Comparison of ENCODE assay signal across 8 cellular contexts in the genomic region with DNA sequence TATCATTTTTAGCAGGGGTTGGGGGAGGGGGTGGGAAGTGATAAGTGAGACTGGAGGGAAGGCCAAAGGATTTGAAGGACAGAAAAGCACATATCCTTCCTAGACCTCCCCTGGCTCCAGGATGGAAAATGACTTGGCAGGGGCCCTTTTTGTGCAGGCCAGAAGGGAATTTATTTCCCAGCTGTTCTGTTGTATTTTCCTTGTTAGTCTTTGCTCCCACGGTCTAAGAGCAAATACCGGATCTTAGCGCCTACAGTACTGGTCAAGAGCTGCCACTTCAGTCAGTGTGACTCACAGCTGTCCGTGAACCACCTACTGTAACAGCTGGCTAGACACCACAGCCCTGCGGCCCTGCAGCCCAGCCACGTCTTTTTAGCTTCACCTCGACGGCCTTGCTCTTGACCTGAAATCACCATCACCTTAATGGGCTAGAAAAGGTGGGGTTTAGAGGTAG. TPM values are rescaled to one million over a fixed set of nuclear protein-coding genes. Genes with fewer than 3 reads are reported as not detected.
DNase-seq lines count a peak whose midpoint lies in the region; ATAC-seq, FAIRE-seq and TF ChIP-seq lines count a peak whose summit lies in the region.

No MANE protein-coding gene starts in this region.

- H3K79me2 ChIP-seq in endothelial cell of umbilical vein (ENCODE audit: control insufficient read depth, insufficient read depth, low read length), result no peaks in the 10 kb centered on the region

- no peaks in the 10 kb centered on the region for H4K20me1 ChIP-seq in endothelial cell of umbilical vein (replicated peaks; ENCODE audit: control insufficient read depth, extremely low read depth, insufficient read depth, low read length)

- H3K9ac ChIP-seq in endothelial cell of umbilical vein (replicated peaks; ENCODE audit: extremely low read depth, insufficient read depth, low read length) (peak overlapping the region; percentile 40), mucosa of rectum (ENCODE audit: low read depth in 1 of 2, low read length in 2 of 2) (no peak overlapping the region)

- H3K27ac ChIP-seq in endothelial cell of umbilical vein (ENCODE audit: insufficient read depth, low read depth, low read length) (peak overlapping the region; percentile 76), mucosa of rectum (ENCODE audit: low read depth in 2 of 2, low read length in 2 of 2) (peak overlapping the region; percentile 44 to 58), WERI-Rb-1 (no peak overlapping the region)

- intact Hi-C loops in endothelial cell of umbilical vein (cut with micrococcal nuclease), result loop anchor here (1.0 to 2.0 kb wide), 5 partner anchors 13 to 43 kb away; no protein-coding TSS in a partner anchor

- no peak for TF ChIP-seq CTCF in AG10803 (conservative IDR thresholded peaks at IDR 0.05; ENCODE audit: low read length)
- TF ChIP-seq CTCF in endothelial cell of umbilical vein (IDR thresholded peaks at IDR 0.05; ENCODE audit: extremely low read depth in 1 of 2, insufficient read depth in 1 of 2, low read depth in 1 of 2, low read length in 2 of 2), result no peak
- no peak for TF ChIP-seq CTCF in WERI-Rb-1 (IDR thresholded peaks at IDR 0.05; ENCODE audit: low read depth, low read length)

- H3K4me3 ChIP-seq in AG10803 (ENCODE audit: low read length) (no peak overlapping the region), endothelial cell of umbilical vein (replicated peaks in 1 of 3; ENCODE audit: insufficient read depth in 1 of 3, low read depth in 1 of 3, low read length in 3 of 3) (no peak overlapping the region), mucosa of rectum (ENCODE audit: low read length in 2 of 2) (no peak overlapping the region), WERI-Rb-1 (ENCODE audit: low read depth, low read length) (no peak overlapping the region)

- H3K36me3 ChIP-seq in endothelial cell of umbilical vein (ENCODE audit: control insufficient read depth in 2 of 2, extremely low read depth in 1 of 2, insufficient read depth in 2 of 2, low read length in 2 of 2) (no peaks in the 10 kb centered on the region), mucosa of rectum (ENCODE audit: control insufficient read depth in 2 of 2, insufficient read depth in 2 of 2, low read length in 2 of 2) (no peaks in the 10 kb centered on the region), WERI-Rb-1 (no peaks in the 10 kb centered on the region)

- no peak for TF ChIP-seq POLR2A in endothelial cell of umbilical vein (IDR thresholded peaks at IDR 0.05; ENCODE audit: low read depth, low read length)

- DNase-seq in AG10803 (ENCODE audit: low read depth) (peak; percentile 90), NCI-H2196 treated with DMSO at 0.1 percent for 48 hours (lab: John Stamatoyannopoulos, UW; ENCODE audit: unreplicated experiment) (peak; percentile 60), endothelial cell of umbilical vein (ENCODE audit: low read depth, low spot score) (peak; percentile 94), WERI-Rb-1 (no peak), C1 segment of cervical spinal cord (lab: John Stamatoyannopoulos, UW) (no peak), NCI-H526 treated with DMSO at 0.1 percent for 48 hours (lab: John Stamatoyannopoulos, UW) (no peak)

- BruUV-seq in endothelial cell of umbilical vein (replicated peaks; lab: Mats Ljungman, UMichigan), result no TSS peak

- H2AFZ ChIP-seq in endothelial cell of umbilical vein (ENCODE audit: low read depth, low read length), result no peak overlapping the region

- dilution Hi-C loops in endothelial cell of umbilical vein (cut with MboI; ENCODE audit: extremely low pct_ligation_motif_present, low sequenced_read_pairs), result no loop called here

- POLR2A ChIA-PET in endothelial cell of umbilical vein (lab: Charles Lee), result interaction anchor here (0.5 to 1.3 kb wide), 3 partner anchors 16 to 102 kb away, joined by 4 to 5 read pairs (median 5); no protein-coding TSS in a partner anchor

- CTCF ChIA-PET in endothelial cell of umbilical vein (lab: Charles Lee), result interaction anchor here (0.7 to 2.2 kb wide), 14 partner anchors 9 to 237 kb away, joined by 3 to 16 read pairs (median 5); no protein-coding TSS in a partner anchor

- peak; percentile 91 for FAIRE-seq in endothelial cell of umbilical vein (lab: Jason Lieb, UNC)

- H3K27me3 ChIP-seq in endothelial cell of umbilical vein (ENCODE audit: control insufficient read depth in 2 of 2, insufficient read depth in 2 of 2, low read length in 2 of 2), result no peaks in the 10 kb centered on the region
- H3K27me3 ChIP-seq in mucosa of rectum (ENCODE audit: control insufficient read depth in 2 of 2, insufficient read depth in 2 of 2, low read length in 2 of 2), result no peaks in the 10 kb centered on the region
- no peaks in the 10 kb centered on the region for H3K27me3 ChIP-seq in WERI-Rb-1 (ENCODE audit: insufficient read depth, low read depth, severe bottlenecking)

- peaks cover 22% of the 10 kb centered on the region for H3K4me1 ChIP-seq in endothelial cell of umbilical vein (ENCODE audit: control insufficient read depth, extremely low read depth, insufficient read depth, low read length)
- H3K4me1 ChIP-seq in mucosa of rectum (ENCODE audit: control insufficient read depth in 2 of 2, insufficient read depth in 2 of 2, low read length in 2 of 2), result peaks cover 12 to 18% of the 10 kb centered on the region in 2 donors

- no peaks in the 10 kb centered on the region for H3K9me1 ChIP-seq in endothelial cell of umbilical vein (replicated peaks; ENCODE audit: control insufficient read depth, extremely low read depth, insufficient read depth, low read length)

- ATAC-seq in HG03342 (IDR thresholded peaks at IDR 0.05; ENCODE audit: unreplicated experiment), result no peak

- no peaks in the 10 kb centered on the region for H3K9me3 ChIP-seq in endothelial cell of umbilical vein (replicated peaks; ENCODE audit: control insufficient read depth, insufficient read depth, low read length)
- no peaks in the 10 kb centered on the region for H3K9me3 ChIP-seq in mucosa of rectum (ENCODE audit: control insufficient read depth in 2 of 2, low read length in 2 of 2)
- no peaks in the 10 kb centered on the region for H3K9me3 ChIP-seq in WERI-Rb-1 (ENCODE audit: severe bottlenecking)

- H3K4me2 ChIP-seq in endothelial cell of umbilical vein (ENCODE audit: insufficient read depth, low read length), result no peak overlapping the region

TF ChIP-seq in endothelial cell of umbilical vein, 7 proteins besides CTCF, POLR2A, EP300 and RAD21:
- TF ChIP-seq FOS (IDR thresholded peaks at IDR 0.05; ENCODE audit: borderline replicate concordance, insufficient read depth, low read length) (peak; percentile 62), POLR2AphosphoS5 (IDR thresholded peaks at IDR 0.05; ENCODE audit: insufficient read depth, low read depth, low read length) (no peak), JUN (IDR thresholded peaks at IDR 0.05; ENCODE audit: borderline replicate concordance, insufficient read depth, insufficient read length, low read depth) (peak; percentile 60)
- TF ChIP-seq, protein P1, sequence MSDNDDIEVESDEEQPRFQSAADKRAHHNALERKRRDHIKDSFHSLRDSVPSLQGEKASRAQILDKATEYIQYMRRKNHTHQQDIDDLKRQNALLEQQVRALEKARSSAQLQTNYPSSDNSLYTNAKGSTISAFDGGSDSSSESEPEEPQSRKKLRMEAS (IDR thresholded peaks at IDR 0.05; ENCODE audit: insufficient read depth, insufficient read length), result no peak

RNA-seq across cellular contexts. Expression of a gene that starts 51.0 kb away (rescaled TPM):
- total RNA-seq in endothelial cell of umbilical vein, result 28.1 and 31.2 TPM in 2 replicates
- 28.5 and 32.0 TPM in 2 replicates for polyA plus RNA-seq in endothelial cell of umbilical vein
- 32.7 and 37.9 TPM in 2 replicates for polyA plus RNA-seq in endothelial cell of umbilical vein (2011; cell fraction: cytosol; rRNA removed)
- polyA plus RNA-seq in endothelial cell of umbilical vein (2011; cell fraction: nucleus; rRNA removed), result 77.0 and 97.1 TPM in 2 replicates
- polyA plus RNA-seq in endothelial cell of umbilical vein (2012), result 37.1 and 37.2 TPM in 2 replicates
- polyA minus RNA-seq in endothelial cell of umbilical vein, result 21.9 and 24.0 TPM in 2 replicates
- 6.7 TPM for polyA minus RNA-seq in endothelial cell of umbilical vein (2011; cell fraction: cytosol; rRNA and poly(A)+ RNA removed)
- polyA minus RNA-seq in endothelial cell of umbilical vein (2011; cell fraction: nucleus; rRNA and poly(A)+ RNA removed), result 41.6 and 74.4 TPM in 2 replicates

Comparison
In these comparisons a context has a peak if more than half of its experiments do, and no peak if none do; other contexts are left out.
1. DNase-seq: peak in AG10803 (single experiment), NCI-H2196 treated with DMSO at 0.1 percent for 48 hours (single experiment) and endothelial cell of umbilical vein (single experiment); none in WERI-Rb-1 (single experiment), C1 segment of cervical spinal cord (0 of 14) and NCI-H526 treated with DMSO at 0.1 percent for 48 hours (single experiment).